In genomic region chr20:46552460-46553420, GRCh38 we compare ENCODE assay signal across 8 cellular contexts. TPM values are rescaled to one million over a fixed set of nuclear protein-coding genes. Genes with fewer than 3 reads are reported as not detected.
A peak's percentile ranks its signal among the peaks of the same experiment; 100 is the strongest.
DNase-seq lines count a peak whose midpoint lies in the region; ATAC-seq and TF ChIP-seq lines count a peak whose summit lies in the region.

No MANE protein-coding gene starts in this region.

- H3K9ac ChIP-seq in BLaER1, result peak overlapping the region; percentile 66

- WGBS in esophagus muscularis mucosa, result 68% methylated on average over 4 of the region's 4 CpGs

- H3K27me3 Mint-ChIP-seq in activated T-helper 17 cell treated with anti-CD3 and anti-CD28 coated beads, Interleukin-2, amount 50 U/mL, for 72 hours, result no peaks in the 10 kb centered on the region

- no peak for TF ChIP-seq POLR2A in esophagus muscularis mucosa (IDR thresholded peaks at IDR 0.05; ENCODE audit: low read depth)

- H3K36me3 ChIP-seq in BLaER1, result no peaks in the 10 kb centered on the region
- H3K36me3 ChIP-seq in upper lobe of right lung, result no peaks in the 10 kb centered on the region
- H3K36me3 ChIP-seq in esophagus muscularis mucosa, result no peaks in the 10 kb centered on the region

- H3K4me3 ChIP-seq in BLaER1 (peak overlapping the region; percentile 54), upper lobe of right lung (no peak overlapping the region), foreskin fibroblast (ENCODE audit: low read depth in 1 of 2, low read length in 2 of 2) (no peak overlapping the region), esophagus muscularis mucosa (no peak overlapping the region)

- peaks cover 91% of the 10 kb centered on the region for H3K4me1 ChIP-seq in BLaER1
- H3K4me1 ChIP-seq in upper lobe of right lung, result peaks cover 7% of the 10 kb centered on the region
- no peaks in the 10 kb centered on the region for H3K4me1 ChIP-seq in esophagus muscularis mucosa

- H3K9me3 ChIP-seq in BLaER1 (no peaks in the 10 kb centered on the region), upper lobe of right lung (no peaks in the 10 kb centered on the region), esophagus muscularis mucosa (no peaks in the 10 kb centered on the region)

- no peak for TF ChIP-seq EP300 in esophagus muscularis mucosa (IDR thresholded peaks at IDR 0.05)

- H3K36me3 Mint-ChIP-seq in activated T-helper 17 cell treated with anti-CD3 and anti-CD28 coated beads, Interleukin-2, amount 50 U/mL, for 72 hours (ENCODE audit: low read depth), result no peaks in the 10 kb centered on the region

- intact Hi-C loops in upper lobe of right lung (cut with DNase I) (no loop called here), esophagus muscularis mucosa (cut with DNase I) (no loop called here)

- H3K4me2 ChIP-seq in BLaER1, result peak overlapping the region; percentile 92

- ATAC-seq in GM19438 (IDR thresholded peaks at IDR 0.05; ENCODE audit: low read depth, unreplicated experiment) (peak; percentile 60), HG03571 (IDR thresholded peaks at IDR 0.05; ENCODE audit: unreplicated experiment) (peak; percentile 57), upper lobe of right lung (peak; percentile 67), SK-N-SH treated with all-trans-retinoic acid at 6 μM for 48 hours (no peak)
- ATAC-seq in activated T-helper 17 cell treated with anti-CD3 and anti-CD28 coated beads, Interleukin-2, amount 50 U/mL, for 72 hours (replicated peaks), result peak; percentile 89

- peak overlapping the region; percentile 88 for H3K27ac Mint-ChIP-seq in activated T-helper 17 cell treated with anti-CD3 and anti-CD28 coated beads, Interleukin-2, amount 50 U/mL, for 72 hours

- no peak for TF ChIP-seq CTCF in upper lobe of right lung (IDR thresholded peaks at IDR 0.05)
- no peak for TF ChIP-seq CTCF in foreskin fibroblast (IDR thresholded peaks at IDR 0.05; ENCODE audit: low read depth, low read length)
- TF ChIP-seq CTCF in esophagus muscularis mucosa (IDR thresholded peaks at IDR 0.05), result no peak

- peaks cover 19% of the 10 kb centered on the region for H3K4me1 Mint-ChIP-seq in activated T-helper 17 cell treated with anti-CD3 and anti-CD28 coated beads, Interleukin-2, amount 50 U/mL, for 72 hours

- no peaks in the 10 kb centered on the region for H3K27me3 ChIP-seq in BLaER1
- peaks cover 4% of the 10 kb centered on the region for H3K27me3 ChIP-seq in upper lobe of right lung
- H3K27me3 ChIP-seq in esophagus muscularis mucosa, result peaks cover 0 to 15% (median 0%) of the 10 kb centered on the region in 4 donors

- H4K20me1 ChIP-seq in BLaER1, result no peaks in the 10 kb centered on the region

- peak overlapping the region; percentile 66 for H3K4me3 Mint-ChIP-seq in activated T-helper 17 cell treated with anti-CD3 and anti-CD28 coated beads, Interleukin-2, amount 50 U/mL, for 72 hours

- DNase-seq in upper lobe of right lung, result no peak
- no peak for DNase-seq in foreskin fibroblast
- DNase-seq in esophagus muscularis mucosa (ENCODE audit: extremely low spot score), result no peak

- H3K9me3 Mint-ChIP-seq in activated T-helper 17 cell treated with anti-CD3 and anti-CD28 coated beads, Interleukin-2, amount 50 U/mL, for 72 hours, result no peaks in the 10 kb centered on the region

- H3K27ac ChIP-seq in BLaER1 (peak overlapping the region; percentile 84), upper lobe of right lung (no peak overlapping the region), esophagus muscularis mucosa (replicated peaks in 1 of 4) (no peak overlapping the region)

TF ChIP-seq in SK-N-SH treated with all-trans-retinoic acid at 6 μM for 48 hours, 23 proteins besides CTCF, POLR2A, EP300 and RAD21:
- TF ChIP-seq TOX (CRISPR knock-in tag; IDR thresholded peaks at IDR 0.05; ENCODE audit: borderline replicate concordance) (no peak), ZC3H10 (CRISPR knock-in tag; IDR thresholded peaks at IDR 0.05) (no peak), GLIS3 (CRISPR knock-in tag; IDR thresholded peaks at IDR 0.05) (no peak), OSR1 (CRISPR knock-in tag; IDR thresholded peaks at IDR 0.05) (no peak), ISL1 (CRISPR knock-in tag; IDR thresholded peaks at IDR 0.05) (no peak), CREB5 (CRISPR knock-in tag; IDR thresholded peaks at IDR 0.05; ENCODE audit: low read depth) (no peak), ZFP3 (CRISPR knock-in tag; IDR thresholded peaks at IDR 0.05) (no peak), SNAI2 (CRISPR knock-in tag; IDR thresholded peaks at IDR 0.05) (no peak), RARB (CRISPR knock-in tag; IDR thresholded peaks at IDR 0.05) (no peak)
TF ChIP-seq in SK-N-SH treated with all-trans-retinoic acid at 6 μM for 48 hours: peak in this region for 0.

RNA-seq across cellular contexts. Expression of gene OCSTAMP, which starts 2.3 kb away (rescaled TPM):
- 1 to 10 TPM in 1 of 2 donors, under 1 TPM in 1; 0.11 to 1.1 TPM for total RNA-seq in activated T-helper 17 cell treated with anti-CD3 and anti-CD28 coated beads, Interleukin-2, amount 50 U/mL, for 72 hours
- total RNA-seq in upper lobe of right lung (0.43 TPM), esophagus muscularis mucosa (not detected)

RNA-seq across cellular contexts. Expression of gene ZNF334, which starts 39.4 kb away (rescaled TPM):
- total RNA-seq in activated T-helper 17 cell treated with anti-CD3 and anti-CD28 coated beads, Interleukin-2, amount 50 U/mL, for 72 hours, result 1 to 10 TPM in 1 of 2 donors, under 1 TPM in 1; 0.76 to 3.0 TPM
- 3.0 TPM for total RNA-seq in upper lobe of right lung
- total RNA-seq in esophagus muscularis mucosa, result 1 to 10 TPM in 1 of 4 donors, under 1 TPM in 3; 0.50 to 2.5 (median 0.95) TPM
